ENCODE assay signal across 23 cellular contexts in genomic region chr11:37858398-37858797, GRCh38.
DNase-seq lines count a peak whose midpoint lies in the region; ATAC-seq, FAIRE-seq and TF ChIP-seq lines count a peak whose summit lies in the region.
"Had no signal": no experiment of that assay in that cellular context is flagged by ENCODE, and none has a peak within 500 bp of the region (broad histone marks: within the 10 kb centered on the region; RNA-seq: fewer than 3 reads in every experiment).

No MANE protein-coding gene starts in this region.

- H3K9ac ChIP-seq in Loucy (ENCODE audit: low read depth, low read length, poor library complexity, severe bottlenecking) (no peak overlapping the region), K562 (ENCODE audit: insufficient read depth in 1 of 2, low read depth in 2 of 2, low read length in 2 of 2) (no peak overlapping the region), neural progenitor cell (no peak overlapping the region)
- H3K9ac ChIP-seq: parathyroid adenoma had no signal

- TF ChIP-seq RAD21 in K562 (CRISPR knock-in tag; conservative IDR thresholded peaks at IDR 0.05 in 1 of 2, IDR thresholded peaks at IDR 0.05 in 1 of 2) = no peak

- no TSS peak for BruUV-seq in K562 (replicated peaks; lab: Mats Ljungman, UMichigan)

- H3K4me1 ChIP-seq in Loucy (ENCODE audit: insufficient read depth, low read length, poor library complexity, severe bottlenecking) (no peaks in the 10 kb centered on the region), K562 (replicated peaks in 1 of 2; ENCODE audit: control insufficient read depth in 2 of 2, insufficient read depth in 2 of 2, low read length in 2 of 2) (no peaks in the 10 kb centered on the region), neural progenitor cell (no peaks in the 10 kb centered on the region)
- H3K4me1 ChIP-seq: parathyroid adenoma had no signal

- ATAC-seq in K562 = no peak
- ATAC-seq in GM18505 (IDR thresholded peaks at IDR 0.05; ENCODE audit: unreplicated experiment) = no peak
- ATAC-seq: activated T-helper 17 cell treated with anti-CD3 and anti-CD28 coated beads, Interleukin-2, amount 50 U/mL, for 72 hours; Right ventricle myocardium inferior; stimulated activated memory B cell treated with anti-CD40 and anti-IgM and Interleukin-4, amounts not matched to agents 10 μg/mL and 1 μg/mL and 100 μg/mL, for 72 hours had no signal

- H3K27me3 ChIP-seq in Loucy (ENCODE audit: insufficient read depth, low read length, poor library complexity, severe bottlenecking) (no peaks in the 10 kb centered on the region), K562 (ENCODE audit: control insufficient read depth in 2 of 2, insufficient read depth in 2 of 2, low read length in 2 of 2) (no peaks in the 10 kb centered on the region), neural progenitor cell (no peaks in the 10 kb centered on the region)

- peak; percentile 34 for TF ChIP-seq CTCF in Loucy (conservative IDR thresholded peaks at IDR 0.05; ENCODE audit: low read length)
- TF ChIP-seq CTCF in K562 (IDR thresholded peaks at IDR 0.05 in 2 of 3, conservative IDR thresholded peaks at IDR 0.05 in 1 of 3; ENCODE audit: insufficient read depth in 2 of 3, low read depth in 1 of 3, low read length in 3 of 3) = peak in 1 of 3 experiments; percentile 4; a peak in 1 of 6 replicates
- TF ChIP-seq CTCF in neural progenitor cell (IDR thresholded peaks at IDR 0.05) = peak; percentile 20

- H2AFZ ChIP-seq in Loucy (ENCODE audit: low read length) (no peak overlapping the region), K562 (ENCODE audit: low read depth, low read length) (no peak overlapping the region), neural progenitor cell (replicated peaks) (no peak overlapping the region)
- H2AFZ ChIP-seq: parathyroid adenoma had no signal

- H3K4me1 Mint-ChIP-seq in neural progenitor cell = peaks cover 3% of the 10 kb centered on the region
- H3K4me1 Mint-ChIP-seq: activated B cell treated with CpG ODN at 0.5 μM for 24 hours; activated T-helper 17 cell treated with anti-CD3 and anti-CD28 coated beads, Interleukin-2, amount 50 U/mL, for 72 hours; CD4-positive, CD25-positive, alpha-beta regulatory T cell; stimulated activated memory B cell treated with anti-CD40 and anti-IgM and Interleukin-4, amounts not matched to agents 10 μg/mL and 1 μg/mL and 100 μg/mL, for 72 hours had no signal

- H3K27ac Mint-ChIP-seq in neural progenitor cell = no peak overlapping the region
- H3K27ac Mint-ChIP-seq: activated B cell treated with CpG ODN at 0.5 μM for 24 hours; activated T-helper 17 cell treated with anti-CD3 and anti-CD28 coated beads, Interleukin-2, amount 50 U/mL, for 72 hours; stimulated activated memory B cell treated with anti-CD40 and anti-IgM and Interleukin-4, amounts not matched to agents 10 μg/mL and 1 μg/mL and 100 μg/mL, for 72 hours had no signal

- peak overlapping the region; percentile 17; the same call in 1 of the 3 replicates for H3K27ac ChIP-seq in K562 (ENCODE audit: extremely low read depth, low read depth, low read length)
- H3K27ac ChIP-seq in neural progenitor cell = no peak overlapping the region
- H3K27ac ChIP-seq: parathyroid adenoma had no signal

- 0% methylated on average over 1 of the region's 1 CpG for WGBS in K562 (ENCODE audit: insufficient coverage, low coverage, missing lambda C conversion rate)

- no peaks in the 10 kb centered on the region for H3K36me3 ChIP-seq in Loucy (ENCODE audit: insufficient read depth, low read length)
- no peaks in the 10 kb centered on the region for H3K36me3 ChIP-seq in K562 (ENCODE audit: control insufficient read depth, insufficient read depth, low read length)
- H3K36me3 ChIP-seq in neural progenitor cell = no peaks in the 10 kb centered on the region

- no peaks in the 10 kb centered on the region for H3F3A ChIP-seq in Loucy (ENCODE audit: low read depth)
- H3F3A ChIP-seq in neural progenitor cell (ENCODE audit: low read depth) = no peaks in the 10 kb centered on the region

- CTCF ChIA-PET in K562 (lab: Yijun Ruan, JAX; ENCODE audit: low intra/inter-chr PET ratio) = no interaction called here

- POLR2A ChIA-PET in K562 (lab: Yijun Ruan, JAX) = no interaction called here

- H3K79me2 ChIP-seq in Loucy (ENCODE audit: insufficient read depth, low read length) (no peaks in the 10 kb centered on the region), K562 (ENCODE audit: control insufficient read depth, insufficient read depth, low read length) (no peaks in the 10 kb centered on the region), neural progenitor cell (ENCODE audit: low read depth) (no peaks in the 10 kb centered on the region)
- H3K79me2 ChIP-seq: parathyroid adenoma had no signal

- no peaks in the 10 kb centered on the region for H3K9me2 ChIP-seq in Loucy (replicated peaks; ENCODE audit: low read depth, low read length)

- H3K36me3 Mint-ChIP-seq in neural progenitor cell = no peaks in the 10 kb centered on the region
- H3K36me3 Mint-ChIP-seq: CD4-positive, CD25-positive, alpha-beta regulatory T cell; stimulated activated memory B cell treated with anti-CD40 and anti-IgM and Interleukin-4, amounts not matched to agents 10 μg/mL and 1 μg/mL and 100 μg/mL, for 72 hours had no signal

- H3K27me3 Mint-ChIP-seq in neural progenitor cell (ENCODE audit: insufficient read depth, low read depth) = peaks cover 2% of the 10 kb centered on the region
- H3K27me3 Mint-ChIP-seq: activated B cell treated with CpG ODN at 0.5 μM for 24 hours; activated T-helper 17 cell treated with anti-CD3 and anti-CD28 coated beads, Interleukin-2, amount 50 U/mL, for 72 hours; CD4-positive, CD25-positive, alpha-beta regulatory T cell; stimulated activated memory B cell treated with anti-CD40 and anti-IgM and Interleukin-4, amounts not matched to agents 10 μg/mL and 1 μg/mL and 100 μg/mL, for 72 hours had no signal

- no peak for TF ChIP-seq POLR2A in K562 (conservative IDR thresholded peaks at IDR 0.05)
- no peak for TF ChIP-seq POLR2A in GM18505 (IDR thresholded peaks at IDR 0.05; ENCODE audit: borderline replicate concordance, extremely low read depth, insufficient read depth, insufficient read length)

- H3K9me1 ChIP-seq in K562 (ENCODE audit: control insufficient read depth, insufficient read depth, low read length) = no peaks in the 10 kb centered on the region

- no peaks in the 10 kb centered on the region for H3K9me3 ChIP-seq in Loucy (ENCODE audit: insufficient read depth, low read depth, low read length)
- no peaks in the 10 kb centered on the region for H3K9me3 ChIP-seq in K562 (replicated peaks; ENCODE audit: control insufficient read depth, insufficient read depth, low read depth, low read length)
- H3K9me3 ChIP-seq in neural progenitor cell (ENCODE audit: low read depth) = no peaks in the 10 kb centered on the region

- H3K9me3 Mint-ChIP-seq in neural progenitor cell = no peaks in the 10 kb centered on the region

- H4K20me1 ChIP-seq in Loucy (ENCODE audit: insufficient read depth, low read length, poor library complexity, severe bottlenecking) = no peaks in the 10 kb centered on the region
- H4K20me1 ChIP-seq in K562 (replicated peaks; ENCODE audit: control insufficient read depth, insufficient read depth, low read length) = no peaks in the 10 kb centered on the region
- no peaks in the 10 kb centered on the region for H4K20me1 ChIP-seq in neural progenitor cell (ENCODE audit: low read depth)

- intact Hi-C loops in K562 (cut with micrococcal nuclease) = no loop called here

- FAIRE-seq in K562 (lab: Jason Lieb, UNC) = no peak
- FAIRE-seq: endometrium, frontal cortex, GM12891, small intestine had no signal

- H3K4me2 ChIP-seq in Loucy (ENCODE audit: low read depth, low read length, poor library complexity, severe bottlenecking) (no peak overlapping the region), K562 (ENCODE audit: insufficient read depth, low read length) (no peak overlapping the region), neural progenitor cell (no peak overlapping the region)

- in situ Hi-C loops in K562 (cut with MboI) = no loop called here

- H3K4me3 Mint-ChIP-seq in neural progenitor cell = no peak overlapping the region
- H3K4me3 Mint-ChIP-seq: activated B cell treated with CpG ODN at 0.5 μM for 24 hours; activated T-helper 17 cell treated with anti-CD3 and anti-CD28 coated beads, Interleukin-2, amount 50 U/mL, for 72 hours; CD4-positive, CD25-positive, alpha-beta regulatory T cell; stimulated activated memory B cell treated with anti-CD40 and anti-IgM and Interleukin-4, amounts not matched to agents 10 μg/mL and 1 μg/mL and 100 μg/mL, for 72 hours had no signal

- TF ChIP-seq EP300 in K562 (IDR thresholded peaks at IDR 0.05; ENCODE audit: low read length) = no peak

- DNase-seq in DMS 273 (lab: John Stamatoyannopoulos, UW; ENCODE audit: unreplicated experiment) (peak; percentile 5), DMS 273 treated with DMSO at 0.1 percent for 48 hours (lab: John Stamatoyannopoulos, UW) (no peak), K562 (ENCODE audit: extremely low read depth in 1 of 4, low spot score in 3 of 4) (no peak), neural progenitor cell (ENCODE audit: low spot score) (no peak), HUDEP-2 (lab: John Stamatoyannopoulos, UW; ENCODE audit: unreplicated experiment in 76 of 76) (no peak)
- no peak for DNase-seq in activated CD4-positive, alpha-beta T cell treated with anti-CD3 and anti-CD28 coated beads for 1 hour
- DNase-seq: 8988T; activated B cell treated with CpG ODN at 0.5 μM for 24 hours; CD4-positive, CD25-positive, alpha-beta regulatory T cell; GOT3; NCI-H2081 treated with DMSO at 0.1 percent for 48 hours; small intestine; T-helper 2 cell; trophoblast cell had no signal

- H3K4me3 ChIP-seq in Loucy (ENCODE audit: low read length, poor library complexity, severe bottlenecking) (no peak overlapping the region), K562 (no peak overlapping the region), neural progenitor cell (no peak overlapping the region)

TF ChIP-seq in K562, 482 proteins besides CTCF, POLR2A, EP300 and RAD21:
- TF ChIP-seq E2F3 (CRISPR knock-in tag; IDR thresholded peaks at IDR 0.05) = no peak
- TF ChIP-seq CHD4 (IDR thresholded peaks at IDR 0.05; ENCODE audit: insufficient read depth, insufficient replicate concordance, low read depth, low read length, poor library complexity, severe bottlenecking) = no peak
- no peak for TF ChIP-seq ELF2 (CRISPR knock-in tag; IDR thresholded peaks at IDR 0.05)
- no peak for TF ChIP-seq ZNF146 (CRISPR knock-in tag; IDR thresholded peaks at IDR 0.05; ENCODE audit: unreplicated experiment)
- TF ChIP-seq SNRNP70 (optimal IDR thresholded peaks at IDR 0.05; ENCODE audit: low read depth, low read length) = no peak
- no peak for TF ChIP-seq CBFA2T2 (conservative IDR thresholded peaks at IDR 0.05)
- TF ChIP-seq SOX6 (IDR thresholded peaks at IDR 0.05) = no peak
- no peak for TF ChIP-seq LCOR (CRISPR knock-in tag; IDR thresholded peaks at IDR 0.05)
- no peak for TF ChIP-seq MCM5 (IDR thresholded peaks at IDR 0.05; ENCODE audit: low read depth)
